ENCODE assay signal across 1 cellular context in the genomic region with DNA sequence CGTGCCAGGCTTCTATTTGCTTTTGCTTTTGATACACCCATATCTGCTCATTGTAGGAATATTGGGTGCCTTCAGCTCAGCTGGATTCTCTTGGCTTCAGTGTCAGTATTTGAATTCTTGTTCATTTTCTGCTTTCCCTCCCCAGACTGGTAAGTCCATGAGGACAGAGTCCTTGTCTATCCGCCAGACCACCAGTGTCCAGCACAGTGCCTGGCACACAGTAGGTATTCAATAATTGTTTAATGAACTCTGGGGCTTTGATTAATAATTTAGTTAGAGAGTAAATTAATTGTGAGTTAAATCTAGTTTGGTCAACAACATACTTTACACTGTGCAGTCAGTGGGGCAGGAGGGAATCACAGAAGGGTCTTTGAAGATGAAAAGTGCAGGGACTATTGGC.
TF ChIP-seq lines count a peak whose summit lies in the region.

No MANE protein-coding gene starts in this region.

TF ChIP-seq in HCT116, 20 proteins besides CTCF, POLR2A, EP300 and RAD21 (continued from another document):
- TF ChIP-seq, protein P1, sequence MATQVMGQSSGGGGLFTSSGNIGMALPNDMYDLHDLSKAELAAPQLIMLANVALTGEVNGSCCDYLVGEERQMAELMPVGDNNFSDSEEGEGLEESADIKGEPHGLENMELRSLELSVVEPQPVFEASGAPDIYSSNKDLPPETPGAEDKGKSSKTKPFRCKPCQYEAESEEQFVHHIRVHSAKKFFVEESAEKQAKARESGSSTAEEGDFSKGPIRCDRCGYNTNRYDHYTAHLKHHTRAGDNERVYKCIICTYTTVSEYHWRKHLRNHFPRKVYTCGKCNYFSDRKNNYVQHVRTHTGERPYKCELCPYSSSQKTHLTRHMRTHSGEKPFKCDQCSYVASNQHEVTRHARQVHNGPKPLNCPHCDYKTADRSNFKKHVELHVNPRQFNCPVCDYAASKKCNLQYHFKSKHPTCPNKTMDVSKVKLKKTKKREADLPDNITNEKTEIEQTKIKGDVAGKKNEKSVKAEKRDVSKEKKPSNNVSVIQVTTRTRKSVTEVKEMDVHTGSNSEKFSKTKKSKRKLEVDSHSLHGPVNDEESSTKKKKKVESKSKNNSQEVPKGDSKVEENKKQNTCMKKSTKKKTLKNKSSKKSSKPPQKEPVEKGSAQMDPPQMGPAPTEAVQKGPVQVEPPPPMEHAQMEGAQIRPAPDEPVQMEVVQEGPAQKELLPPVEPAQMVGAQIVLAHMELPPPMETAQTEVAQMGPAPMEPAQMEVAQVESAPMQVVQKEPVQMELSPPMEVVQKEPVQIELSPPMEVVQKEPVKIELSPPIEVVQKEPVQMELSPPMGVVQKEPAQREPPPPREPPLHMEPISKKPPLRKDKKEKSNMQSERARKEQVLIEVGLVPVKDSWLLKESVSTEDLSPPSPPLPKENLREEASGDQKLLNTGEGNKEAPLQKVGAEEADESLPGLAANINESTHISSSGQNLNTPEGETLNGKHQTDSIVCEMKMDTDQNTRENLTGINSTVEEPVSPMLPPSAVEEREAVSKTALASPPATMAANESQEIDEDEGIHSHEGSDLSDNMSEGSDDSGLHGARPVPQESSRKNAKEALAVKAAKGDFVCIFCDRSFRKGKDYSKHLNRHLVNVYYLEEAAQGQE (IDR thresholded peaks at IDR 0.05; ENCODE audit: low read depth) = no peak
- TF ChIP-seq JUND (IDR thresholded peaks at IDR 0.05) = no peak
- TF ChIP-seq, protein P2, sequence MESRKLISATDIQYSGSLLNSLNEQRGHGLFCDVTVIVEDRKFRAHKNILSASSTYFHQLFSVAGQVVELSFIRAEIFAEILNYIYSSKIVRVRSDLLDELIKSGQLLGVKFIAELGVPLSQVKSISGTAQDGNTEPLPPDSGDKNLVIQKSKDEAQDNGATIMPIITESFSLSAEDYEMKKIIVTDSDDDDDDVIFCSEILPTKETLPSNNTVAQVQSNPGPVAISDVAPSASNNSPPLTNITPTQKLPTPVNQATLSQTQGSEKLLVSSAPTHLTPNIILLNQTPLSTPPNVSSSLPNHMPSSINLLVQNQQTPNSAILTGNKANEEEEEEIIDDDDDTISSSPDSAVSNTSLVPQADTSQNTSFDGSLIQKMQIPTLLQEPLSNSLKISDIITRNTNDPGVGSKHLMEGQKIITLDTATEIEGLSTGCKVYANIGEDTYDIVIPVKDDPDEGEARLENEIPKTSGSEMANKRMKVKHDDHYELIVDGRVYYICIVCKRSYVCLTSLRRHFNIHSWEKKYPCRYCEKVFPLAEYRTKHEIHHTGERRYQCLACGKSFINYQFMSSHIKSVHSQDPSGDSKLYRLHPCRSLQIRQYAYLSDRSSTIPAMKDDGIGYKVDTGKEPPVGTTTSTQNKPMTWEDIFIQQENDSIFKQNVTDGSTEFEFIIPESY (IDR thresholded peaks at IDR 0.05; ENCODE audit: extremely low read depth, insufficient replicate concordance, low read length) = no peak
- no peak for TF ChIP-seq SRF (IDR thresholded peaks at IDR 0.05; ENCODE audit: low read depth)
- no peak for TF ChIP-seq CEBPB (IDR thresholded peaks at IDR 0.05; ENCODE audit: low read depth)
- no peak for TF ChIP-seq ZNF274 (IDR thresholded peaks at IDR 0.05; ENCODE audit: low read depth, low read length)
- no peak for TF ChIP-seq TCF7L2 (IDR thresholded peaks at IDR 0.05; ENCODE audit: borderline replicate concordance, extremely low read depth, insufficient read depth, insufficient read length)
- no peak for TF ChIP-seq FOSL1 (IDR thresholded peaks at IDR 0.05; ENCODE audit: low read depth)
